25 cellular contexts compared by ENCODE assay signal in the genomic region with DNA sequence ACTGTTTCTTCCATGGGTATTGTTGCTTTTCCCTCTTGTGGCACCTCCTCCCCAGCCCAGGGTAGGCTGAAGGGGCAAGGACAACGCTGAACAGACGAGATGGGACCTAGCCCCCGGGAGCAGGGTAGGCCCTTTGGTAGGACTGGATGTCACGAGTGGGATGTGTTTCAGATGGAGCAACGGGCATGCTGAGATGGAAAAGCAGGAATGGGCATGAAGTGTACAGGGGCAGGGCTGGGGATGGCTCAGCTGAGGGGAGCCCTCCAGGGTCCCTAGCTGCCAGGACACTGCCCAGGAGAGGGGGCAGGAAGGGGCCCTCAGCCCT.
"Had no signal": no experiment of that assay in that cellular context is flagged by ENCODE, and none has a peak within 500 bp of the region (broad histone marks: within the 10 kb centered on the region; RNA-seq: fewer than 3 reads in every experiment).

No MANE protein-coding gene starts in this region.

- H3K27ac ChIP-seq: adrenal gland, ascending aorta, brain microvascular endothelial cell, gastrocnemius medialis, hepatocyte, pancreas, psoas muscle, spleen, thyroid gland had no signal

- H3K4me1 ChIP-seq: adrenal gland, ascending aorta, gastrocnemius medialis, psoas muscle, thyroid gland had no signal

- H3K4me3 Mint-ChIP-seq: activated CD4-positive, alpha-beta memory T cell treated with anti-CD3 and anti-CD28 coated beads, Interleukin-2, amount 10 ng/mL, durations not matched to agents 7 days and 5 days; activated CD4-positive, alpha-beta T cell treated with anti-CD3 and anti-CD28 coated beads, Interleukin-2, amount 10 ng/mL, durations not matched to agents 7 days and 5 days; activated naive CD4-positive, alpha-beta T cell treated with anti-CD3 and anti-CD28 coated beads for 36 hours; activated naive CD8-positive, alpha-beta T cell treated with anti-CD3 and anti-CD28 coated beads for 36 hours; activated T-cell treated with anti-CD3 and anti-CD28 coated beads, Interleukin-2, amount 50 U/mL, for 4 hours; nephron; stimulated activated naive CD8-positive, alpha-beta T cell treated with anti-CD3 and anti-CD28 coated beads, Interleukin-15, Interleukin-2, amounts not matched to agents 100 ng/mL and 50 ng/mL, for 24 hours had no signal

- H3K27me3 Mint-ChIP-seq: activated naive CD8-positive, alpha-beta T cell treated with anti-CD3 and anti-CD28 coated beads for 36 hours had no signal

- H3K9me3 Mint-ChIP-seq: activated CD4-positive, alpha-beta memory T cell treated with anti-CD3 and anti-CD28 coated beads, Interleukin-2, amount 10 ng/mL, durations not matched to agents 7 days and 5 days; activated CD4-positive, alpha-beta T cell treated with anti-CD3 and anti-CD28 coated beads, Interleukin-2, amount 10 ng/mL, durations not matched to agents 7 days and 5 days; activated naive CD4-positive, alpha-beta T cell treated with anti-CD3 and anti-CD28 coated beads for 36 hours; activated naive CD8-positive, alpha-beta T cell treated with anti-CD3 and anti-CD28 coated beads for 36 hours; activated T-cell treated with anti-CD3 and anti-CD28 coated beads, Interleukin-2, amount 50 U/mL, for 4 hours; nephron; stimulated activated naive CD8-positive, alpha-beta T cell treated with anti-CD3 and anti-CD28 coated beads, Interleukin-15, Interleukin-2, amounts not matched to agents 100 ng/mL and 50 ng/mL, for 24 hours had no signal

- DNase-seq: activated CD4-positive, alpha-beta memory T cell treated with anti-CD3 and anti-CD28 coated beads, Interleukin-2, amount 10 ng/mL, durations not matched to agents 7 days and 5 days; activated CD4-positive, alpha-beta T cell treated with anti-CD3 and anti-CD28 coated beads for 1 hour; activated CD4-positive, alpha-beta T cell treated with anti-CD3 and anti-CD28 coated beads, Interleukin-2, amount 10 ng/mL, durations not matched to agents 7 days and 5 days; activated naive CD4-positive, alpha-beta T cell treated with anti-CD3 and anti-CD28 coated beads for 36 hours; activated naive CD8-positive, alpha-beta T cell treated with anti-CD3 and anti-CD28 coated beads for 36 hours; activated T-cell treated with anti-CD3 and anti-CD28 coated beads, Interleukin-2, amount 50 U/mL, for 4 hours; adrenal gland; brain microvascular endothelial cell; central memory CD4-positive, alpha-beta T cell; dermis blood vessel endothelial cell; effector CD8-positive, alpha-beta T cell; erythroblast; gastrocnemius medialis; left colon; mammary epithelial cell; pancreas; psoas muscle; spleen; stimulated activated CD4-positive, alpha-beta T cell treated with anti-CD3 and anti-CD28 coated beads, Interleukin-2, amount 100 ng/mL, for 48 hours; T-helper 2 cell; thyroid gland had no signal

- H3K36me3 Mint-ChIP-seq: activated naive CD8-positive, alpha-beta T cell treated with anti-CD3 and anti-CD28 coated beads for 36 hours had no signal

- ATAC-seq: activated T-cell treated with anti-CD3 and anti-CD28 coated beads, Interleukin-2, amount 50 U/mL, for 4 hours; gastrocnemius medialis; left colon; pancreas; psoas muscle had no signal

- H3K4me3 ChIP-seq: adrenal gland, ascending aorta, gastrocnemius medialis, hepatocyte, pancreas, psoas muscle, spleen, thyroid gland had no signal

- H3K27ac Mint-ChIP-seq: activated CD4-positive, alpha-beta memory T cell treated with anti-CD3 and anti-CD28 coated beads, Interleukin-2, amount 10 ng/mL, durations not matched to agents 7 days and 5 days; activated CD4-positive, alpha-beta T cell treated with anti-CD3 and anti-CD28 coated beads, Interleukin-2, amount 10 ng/mL, durations not matched to agents 7 days and 5 days; activated naive CD4-positive, alpha-beta T cell treated with anti-CD3 and anti-CD28 coated beads for 36 hours; activated naive CD8-positive, alpha-beta T cell treated with anti-CD3 and anti-CD28 coated beads for 36 hours; nephron; stimulated activated naive CD8-positive, alpha-beta T cell treated with anti-CD3 and anti-CD28 coated beads, Interleukin-15, Interleukin-2, amounts not matched to agents 100 ng/mL and 50 ng/mL, for 24 hours had no signal

- H3K27me3 ChIP-seq: adrenal gland, ascending aorta, brain microvascular endothelial cell, gastrocnemius medialis, hepatocyte, pancreas, thyroid gland had no signal

- H3K79me2 ChIP-seq: hepatocyte had no signal

- H3K9me3 ChIP-seq: adrenal gland, ascending aorta, gastrocnemius medialis, pancreas, psoas muscle, spleen, thyroid gland had no signal

- H2AFZ ChIP-seq: hepatocyte had no signal

- H3K36me3 ChIP-seq: adrenal gland, ascending aorta, brain microvascular endothelial cell, gastrocnemius medialis, pancreas, spleen, thyroid gland had no signal

- H3K4me1 Mint-ChIP-seq: activated CD4-positive, alpha-beta memory T cell treated with anti-CD3 and anti-CD28 coated beads, Interleukin-2, amount 10 ng/mL, durations not matched to agents 7 days and 5 days; activated CD4-positive, alpha-beta T cell treated with anti-CD3 and anti-CD28 coated beads, Interleukin-2, amount 10 ng/mL, durations not matched to agents 7 days and 5 days; nephron had no signal

- H3K4me2 ChIP-seq: hepatocyte had no signal
